In the genomic region with DNA sequence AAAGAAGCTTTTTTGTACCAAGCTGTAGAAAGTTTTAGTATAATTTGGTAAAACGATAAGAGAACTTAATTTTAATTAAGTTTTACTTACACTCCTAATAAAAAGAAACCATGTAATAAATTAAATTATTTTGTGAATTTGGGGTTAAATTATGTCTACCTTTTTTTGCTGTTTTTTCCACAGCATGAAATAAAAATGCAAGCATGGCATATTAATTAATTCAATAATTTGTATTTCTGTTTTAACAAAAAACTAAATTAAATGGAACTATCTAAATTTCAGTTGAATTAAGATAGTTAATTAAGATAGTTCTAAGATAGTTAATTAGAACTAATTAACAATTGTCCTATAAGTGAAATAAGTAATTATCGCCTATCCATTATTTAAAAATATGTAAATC, we compare ENCODE assay signal across 19 cellular contexts. TPM values are rescaled to one million over a fixed set of nuclear protein-coding genes. Genes with fewer than 3 reads are reported as not detected.
DNase-seq lines count a peak whose midpoint lies in the region; ATAC-seq, FAIRE-seq and TF ChIP-seq lines count a peak whose summit lies in the region.
"Had no signal": no experiment of that assay in that cellular context is flagged by ENCODE, and none has a peak within 500 bp of the region (broad histone marks: within the 10 kb centered on the region; RNA-seq: fewer than 3 reads in every experiment).

No MANE protein-coding gene starts in this region.

- no peaks in the 10 kb centered on the region for H3K79me2 ChIP-seq in HepG2 (ENCODE audit: insufficient read depth, low read length)

- ATAC-seq in HepG2 (no peak), right lobe of liver (no peak), pancreas (no peak), heart left ventricle (no peak)
- ATAC-seq: CD8-positive, alpha-beta T cell had no signal

- no peak overlapping the region for H3K4me2 ChIP-seq in HepG2 (ENCODE audit: low read depth, low read length)
- H3K4me2 ChIP-seq: GM23338 had no signal

- H2AFZ ChIP-seq in HepG2 (ENCODE audit: low read length), result no peak overlapping the region

- intact Hi-C loops in HepG2 (cut with micrococcal nuclease; ENCODE audit: unreplicated experiment) (no loop called here), right lobe of liver (cut with DNase I) (no loop called here), pancreas (cut with DNase I) (no loop called here), heart left ventricle (cut with DNase I) (no loop called here)

- no peaks in the 10 kb centered on the region for H3K9me3 ChIP-seq in HepG2 (ENCODE audit: low read length)
- no peaks in the 10 kb centered on the region for H3K9me3 ChIP-seq in right lobe of liver
- no peaks in the 10 kb centered on the region for H3K9me3 ChIP-seq in pancreas
- no peaks in the 10 kb centered on the region for H3K9me3 ChIP-seq in heart left ventricle

- no peaks in the 10 kb centered on the region for H3K4me1 Mint-ChIP-seq in osteocyte (ENCODE audit: unreplicated experiment)

- no peak overlapping the region for H3K27ac ChIP-seq in HepG2 (ENCODE audit: extremely low read length, insufficient read depth, low read length)
- H3K27ac ChIP-seq in right lobe of liver, result no peak overlapping the region
- H3K27ac ChIP-seq in pancreas, result no peak overlapping the region
- no peak overlapping the region for H3K27ac ChIP-seq in heart left ventricle
- H3K27ac ChIP-seq: 22Rv1 had no signal

- H3K36me3 ChIP-seq in HepG2 (replicated peaks in 1 of 2; ENCODE audit: control insufficient read depth in 1 of 2, insufficient read depth in 2 of 2, low read length in 2 of 2) (no peaks in the 10 kb centered on the region), right lobe of liver (no peaks in the 10 kb centered on the region), pancreas (no peaks in the 10 kb centered on the region), heart left ventricle (no peaks in the 10 kb centered on the region)
- H3K36me3 ChIP-seq: BLaER1 treated with 17β-estradiol and CSF1 and Interleukin-3, amounts not matched to agents 10 nM and 100 nM had no signal

- no peaks in the 10 kb centered on the region for H3K27me3 ChIP-seq in HepG2 (ENCODE audit: control insufficient read depth in 1 of 2, insufficient read depth in 2 of 2, low read length in 2 of 2)
- H3K27me3 ChIP-seq in right lobe of liver, result no peaks in the 10 kb centered on the region
- H3K27me3 ChIP-seq in pancreas, result no peaks in the 10 kb centered on the region
- no peaks in the 10 kb centered on the region for H3K27me3 ChIP-seq in heart left ventricle
- H3K27me3 ChIP-seq: BLaER1 treated with 17β-estradiol and CSF1 and Interleukin-3, amounts not matched to agents 10 nM and 100 nM had no signal

- no peak overlapping the region for H3K9ac ChIP-seq in HepG2 (ENCODE audit: insufficient read depth, low read depth, low read length)
- H3K9ac ChIP-seq: BLaER1 treated with 17β-estradiol and CSF1 and Interleukin-3, amounts not matched to agents 10 nM and 100 nM had no signal

- DNase-seq in HepG2 (ENCODE audit: low spot score), result no peak
- no peak for DNase-seq in right lobe of liver
- DNase-seq in pancreas, result no peak
- DNase-seq in osteocyte (ENCODE audit: extremely low spot score, unreplicated experiment), result no peak
- DNase-seq in activated T-cell treated with anti-CD3 and anti-CD28 coated beads, Interleukin-2, amount 50 U/mL, for 1 hour, result no peak
- no peak for DNase-seq in heart left ventricle
- DNase-seq: CD8-positive, alpha-beta T cell; COR-L47; DMS 273 treated with DMSO at 0.1 percent for 48 hours; GDM1; HCEC 1CT; KBM-7 had no signal

- no peak overlapping the region for H3K4me3 Mint-ChIP-seq in osteocyte (ENCODE audit: unreplicated experiment)
- H3K4me3 Mint-ChIP-seq: B cell; CD8-positive, alpha-beta T cell; GM23338 had no signal

- in situ Hi-C loops in HepG2 (cut with HindIII; ENCODE audit: extremely low pct_ligation_motif_present, low pct_unique_long_range_greater_than_20kb), result no loop called here

- no peaks in the 10 kb centered on the region for H3K36me3 Mint-ChIP-seq in osteocyte (ENCODE audit: unreplicated experiment)
- H3K36me3 Mint-ChIP-seq: CD8-positive, alpha-beta T cell had no signal

- H3K4me3 ChIP-seq in HepG2 (replicated peaks in 1 of 3; ENCODE audit: insufficient read depth in 1 of 3, low read depth in 2 of 3, low read length in 3 of 3) (no peak overlapping the region), right lobe of liver (no peak overlapping the region), pancreas (no peak overlapping the region), heart left ventricle (no peak overlapping the region)
- H3K4me3 ChIP-seq: BLaER1 treated with 17β-estradiol and CSF1 and Interleukin-3, amounts not matched to agents 10 nM and 100 nM; GM23338 had no signal

- WGBS in HepG2 (ENCODE audit: low lambda C conversion rate), result 2% methylated on average over 2 of the region's 2 CpGs
- WGBS in right lobe of liver (ENCODE audit: insufficient coverage, low coverage, low lambda C conversion rate, missing lambda C conversion rate), result 58% methylated on average over 2 of the region's 2 CpGs
- WGBS in pancreas, 2 donors, result 48 to 64% methylated on average over 2 of the region's 2 CpGs
- WGBS in heart left ventricle, 4 donors, result 71 to 74% (median 73%) methylated on average over 2 of the region's 2 CpGs

- H3K4me1 ChIP-seq in HepG2 (ENCODE audit: insufficient read depth, low read length) (no peaks in the 10 kb centered on the region), right lobe of liver (peaks cover 0 to 8% (median 3%) of the 10 kb centered on the region in 4 donors), pancreas (no peaks in the 10 kb centered on the region), heart left ventricle (no peaks in the 10 kb centered on the region)

- H3K27ac Mint-ChIP-seq in osteocyte (ENCODE audit: unreplicated experiment), result no peak overlapping the region
- H3K27ac Mint-ChIP-seq: CD8-positive, alpha-beta T cell; GM23338 had no signal

- POLR2A ChIA-PET in HepG2 (lab: Yijun Ruan, JAX), result no interaction called here

- H4K20me1 ChIP-seq in HepG2 (ENCODE audit: insufficient read depth, low read length), result no peaks in the 10 kb centered on the region
- H4K20me1 ChIP-seq: BLaER1 treated with 17β-estradiol and CSF1 and Interleukin-3, amounts not matched to agents 10 nM and 100 nM had no signal

- TF ChIP-seq EP300 in HepG2 (IDR thresholded peaks at IDR 0.05; ENCODE audit: low read depth in 2 of 2, low read length in 2 of 2) (no peak), HepG2 (CRISPR knock-in tag; IDR thresholded peaks at IDR 0.05; ENCODE audit: borderline replicate concordance) (no peak)

- no TSS peak for BruUV-seq in HepG2 (replicated peaks; lab: Mats Ljungman, UMichigan)

- H3K9me3 Mint-ChIP-seq in osteocyte (ENCODE audit: unreplicated experiment), result no peaks in the 10 kb centered on the region
- H3K9me3 Mint-ChIP-seq: CD8-positive, alpha-beta T cell; GM23338 had no signal

- TF ChIP-seq CTCF in HepG2 (CRISPR knock-in tag; IDR thresholded peaks at IDR 0.05) (no peak), right lobe of liver (IDR thresholded peaks at IDR 0.05) (no peak), pancreas (IDR thresholded peaks at IDR 0.05) (no peak), osteocyte (IDR thresholded peaks at IDR 0.05) (no peak), heart left ventricle (IDR thresholded peaks at IDR 0.05) (no peak)

- no peak for TF ChIP-seq RAD21 in HepG2 (CRISPR knock-in tag; IDR thresholded peaks at IDR 0.05)

- peaks cover 53% of the 10 kb centered on the region for H3K27me3 Mint-ChIP-seq in osteocyte (ENCODE audit: unreplicated experiment)
- H3K27me3 Mint-ChIP-seq: B cell had no signal

- FAIRE-seq in HepG2 (lab: Jason Lieb, UNC) (no peak), colon (lab: Jason Lieb, UNC) (peak; percentile 72), pancreas (lab: Jason Lieb, UNC) (peak; percentile 88)
- FAIRE-seq: GM12892, H54 had no signal

- no peak for TF ChIP-seq POLR2A in HepG2 (IDR thresholded peaks at IDR 0.05; ENCODE audit: insufficient read depth in 1 of 2, low read depth in 2 of 2, low read length in 2 of 2)
- no peak for TF ChIP-seq POLR2A in right lobe of liver (IDR thresholded peaks at IDR 0.05)
- no peak for TF ChIP-seq POLR2A in heart left ventricle (IDR thresholded peaks at IDR 0.05)

- CTCF ChIA-PET in HepG2 (lab: Yijun Ruan, JAX; ENCODE audit: low intra/inter-chr PET ratio, low total read pairs), result no interaction called here

TF ChIP-seq in HepG2, 621 proteins besides CTCF, POLR2A, EP300 and RAD21 (continues in another document):
- no peak for TF ChIP-seq MATR3 (CRISPR knock-in tag; IDR thresholded peaks at IDR 0.05)

RNA-seq across cellular contexts. Expression of a gene that starts 39.4 kb away (rescaled TPM):
- total RNA-seq in HepG2 (2016; rRNA removed; fragmentation: Illumina TruSeq; extraction: Trizol) (not detected in 2 replicates), right lobe of liver (under 1 TPM; 0.06 to 0.22 (median 0.12) TPM), pancreas (1 to 10 TPM; 2.5 to 9.9 (median 4.4) TPM), osteocyte (16.4 and 17.7 TPM in 2 replicates), heart left ventricle (1 to 10 TPM; 1.4 to 3.2 (median 2.0) TPM)
- total RNA-seq in HepG2 (2016; cell fraction: cytosol; rRNA removed; fragmentation: Illumina TruSeq; extraction: Trizol; ENCODE audit: low read depth), result not detected in 2 replicates
- total RNA-seq in HepG2 (2016; cell fraction: insoluble cytoplasmic fraction; rRNA removed; fragmentation: Illumina TruSeq; extraction: Trizol), result 0.02 TPM in 1 of 2 replicates, not detected in the other
- total RNA-seq in HepG2 (2016; cell fraction: membrane; rRNA removed; fragmentation: Illumina TruSeq; extraction: Trizol), result 0.03 TPM in 1 of 2 replicates, not detected in the other
- total RNA-seq in HepG2 (2016; cell fraction: nucleus; rRNA removed; fragmentation: Illumina TruSeq; extraction: Trizol), result 0.16 TPM in 1 of 2 replicates, not detected in the other
- polyA plus RNA-seq in HepG2 (2011; rRNA removed) (0.09 and 0.18 TPM in 2 replicates), pancreas (1 to 10 TPM; 3.6 to 4.3 TPM), heart left ventricle (1 to 10 TPM in 1 of 2 donors, under 1 TPM in 1; 0.94 to 1.4 TPM)
- polyA plus RNA-seq in HepG2 (2011; cell fraction: cytosol; rRNA removed), result 0.11 and 0.12 TPM in 2 replicates
- polyA plus RNA-seq in HepG2 (2011; cell fraction: nucleus; rRNA removed), result 0.16 and 0.21 TPM in 2 replicates
- polyA plus RNA-seq in HepG2 (2012), result 0.09 TPM in 1 of 2 replicates, not detected in the other
- not detected in 2 replicates for polyA plus RNA-seq in HepG2 (2016; cell fraction: cytosol; fragmentation: Illumina TruSeq; extraction: Trizol; ENCODE audit: low read depth)
- polyA plus RNA-seq in HepG2 (2016; cell fraction: insoluble cytoplasmic fraction; fragmentation: Illumina TruSeq; extraction: Trizol; ENCODE audit: low read depth), result not detected in 2 replicates
- polyA plus RNA-seq in HepG2 (2016; cell fraction: membrane; fragmentation: Illumina TruSeq; extraction: Trizol; ENCODE audit: low read depth), result 0.03 TPM in 1 of 2 replicates, not detected in the other
- polyA plus RNA-seq in HepG2 (2016; cell fraction: nucleus; fragmentation: Illumina TruSeq; extraction: Trizol; ENCODE audit: insufficient read depth, low read depth), result 0.11 TPM in 2 replicates
- 0.10 TPM in 1 of 2 replicates, not detected in the other for polyA minus RNA-seq in HepG2 (2011; rRNA and poly(A)+ RNA removed; ENCODE audit: low replicate concordance)
- polyA minus RNA-seq in HepG2 (2011; cell fraction: cytosol; rRNA and poly(A)+ RNA removed), result not detected in 2 replicates
- 0.13 TPM in 1 of 2 replicates, not detected in the other for polyA minus RNA-seq in HepG2 (2011; cell fraction: nucleus; rRNA and poly(A)+ RNA removed)
- total RNA-seq: CD8-positive, alpha-beta T cell had no signal
